Comparison of ENCODE assay signal across 23 cellular contexts in the genomic region with DNA sequence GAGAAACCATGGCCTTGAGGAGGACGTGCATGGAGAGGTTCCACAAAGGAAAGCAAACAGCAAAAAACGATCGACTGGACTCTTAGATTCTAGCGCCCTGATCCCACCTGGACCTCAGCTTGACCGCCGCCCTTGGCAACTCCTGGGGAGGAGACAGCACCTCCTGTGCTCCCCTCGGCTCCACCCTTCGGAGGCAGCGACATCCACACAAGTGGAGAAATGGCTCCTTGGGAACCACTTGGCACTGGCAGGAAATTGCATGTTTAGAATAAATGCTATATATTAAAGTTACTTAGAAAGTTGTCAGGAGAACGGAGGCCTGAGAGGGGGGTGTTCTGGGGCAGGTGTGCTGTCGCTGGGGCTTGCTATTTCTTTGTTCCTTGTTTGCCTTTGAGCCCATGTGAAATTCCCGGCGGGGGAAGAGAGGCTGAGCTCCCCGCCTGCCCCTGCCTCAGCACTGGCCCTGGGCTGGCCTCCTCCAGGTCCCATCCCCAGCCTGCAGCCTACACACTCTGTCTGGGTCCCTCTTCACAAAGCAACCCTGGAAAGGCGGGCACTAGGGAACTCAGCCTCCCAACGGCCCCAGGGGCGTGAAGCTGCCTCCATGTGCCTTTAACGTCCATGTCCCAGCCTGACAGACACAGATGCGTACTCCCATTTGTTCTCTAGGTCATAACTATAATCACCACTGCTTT.
"Had no signal": no experiment of that assay in that cellular context is flagged by ENCODE, and none has a peak within 500 bp of the region (broad histone marks: within the 10 kb centered on the region; RNA-seq: fewer than 3 reads in every experiment).

No MANE protein-coding gene starts in this region.

- H3K27me3 ChIP-seq: adrenal gland had no signal

- H3K36me3 Mint-ChIP-seq: activated naive CD8-positive, alpha-beta T cell treated with anti-CD3 and anti-CD28 coated beads, Interleukin-2, amount 10 ng/mL, durations not matched to agents 7 days and 5 days had no signal

- H3K36me3 ChIP-seq: adrenal gland, SJCRH30 had no signal

- H3K4me2 ChIP-seq: SK-N-SH had no signal

- H3K4me1 Mint-ChIP-seq: activated CD4-positive, alpha-beta T cell treated with anti-CD3 and anti-CD28 coated beads, Interleukin-2, amount 10 ng/mL, durations not matched to agents 7 days and 5 days; activated naive CD8-positive, alpha-beta T cell treated with anti-CD3 and anti-CD28 coated beads, Interleukin-2, amount 10 ng/mL, durations not matched to agents 7 days and 5 days had no signal

- H3K27me3 Mint-ChIP-seq: activated CD4-positive, alpha-beta T cell treated with anti-CD3 and anti-CD28 coated beads, Interleukin-2, amount 10 ng/mL, durations not matched to agents 7 days and 5 days; activated naive CD8-positive, alpha-beta T cell treated with anti-CD3 and anti-CD28 coated beads, Interleukin-2, amount 10 ng/mL, durations not matched to agents 7 days and 5 days had no signal

- H3K9ac ChIP-seq: SK-N-SH had no signal

- H3K4me3 Mint-ChIP-seq: activated CD4-positive, alpha-beta memory T cell treated with anti-CD3 and anti-CD28 coated beads for 36 hours; activated CD4-positive, alpha-beta T cell treated with anti-CD3 and anti-CD28 coated beads, Interleukin-2, amount 10 ng/mL, durations not matched to agents 7 days and 5 days; activated naive CD8-positive, alpha-beta T cell treated with anti-CD3 and anti-CD28 coated beads, Interleukin-2, amount 10 ng/mL, durations not matched to agents 7 days and 5 days; activated T-cell treated with anti-CD3 and anti-CD28 coated beads, Interleukin-2, amount 50 U/mL, for 4 hours had no signal

- DNase-seq: activated CD4-positive, alpha-beta memory T cell treated with anti-CD3 and anti-CD28 coated beads for 36 hours; activated CD4-positive, alpha-beta T cell treated with anti-CD3 and anti-CD28 coated beads, Interleukin-2, amount 10 ng/mL, durations not matched to agents 7 days and 5 days; activated CD4-positive, CD25-positive, alpha-beta regulatory T cell; activated CD8-positive, alpha-beta memory T cell treated with anti-CD3 and anti-CD28 coated beads for 24 hours; activated naive CD4-positive, alpha-beta T cell treated with anti-CD3 and anti-CD28 coated beads, Interleukin-2, amount 50 U/mL, for 16 hours; activated naive CD8-positive, alpha-beta T cell treated with anti-CD3 and anti-CD28 coated beads, Interleukin-2, amount 10 ng/mL, durations not matched to agents 7 days and 5 days; activated T-cell treated with anti-CD3 and anti-CD28 coated beads, Interleukin-2, amount 50 U/mL, for 4 hours; anterior cingulate cortex; Kasumi-1; NCI-H1105 treated with DMSO at 0.1 percent for 48 hours; NCI-H1436 treated with DMSO at 0.1 percent for 48 hours; NCI-H1930; NCI-H510A treated with DMSO at 0.1 percent for 48 hours; NCI-H69; NK-92 treated with Interleukin-12 subunit alpha and Interleukin-12 subunit beta, amount 100 ng/mL, for 24 hours; Right ventricle myocardium superior; SJCRH30; SK-N-SH; T-helper 1 cell had no signal

- ATAC-seq: activated T-cell treated with anti-CD3 and anti-CD28 coated beads, Interleukin-2, amount 50 U/mL, for 4 hours; Panc1 had no signal

- H3K27ac ChIP-seq: adrenal gland, RWPE1, SJCRH30, VCaP had no signal

- H3K9me3 ChIP-seq: adrenal gland, SJCRH30, SK-N-SH had no signal

- H3K9me3 Mint-ChIP-seq: activated CD4-positive, alpha-beta memory T cell treated with anti-CD3 and anti-CD28 coated beads for 36 hours; activated CD4-positive, alpha-beta T cell treated with anti-CD3 and anti-CD28 coated beads, Interleukin-2, amount 10 ng/mL, durations not matched to agents 7 days and 5 days; activated naive CD8-positive, alpha-beta T cell treated with anti-CD3 and anti-CD28 coated beads, Interleukin-2, amount 10 ng/mL, durations not matched to agents 7 days and 5 days; activated T-cell treated with anti-CD3 and anti-CD28 coated beads, Interleukin-2, amount 50 U/mL, for 4 hours had no signal

- H3K27ac Mint-ChIP-seq: activated CD4-positive, alpha-beta memory T cell treated with anti-CD3 and anti-CD28 coated beads for 36 hours; activated CD4-positive, alpha-beta T cell treated with anti-CD3 and anti-CD28 coated beads, Interleukin-2, amount 10 ng/mL, durations not matched to agents 7 days and 5 days; activated naive CD8-positive, alpha-beta T cell treated with anti-CD3 and anti-CD28 coated beads, Interleukin-2, amount 10 ng/mL, durations not matched to agents 7 days and 5 days had no signal

- H3K4me3 ChIP-seq: adrenal gland, SJCRH30 had no signal

- H3K4me1 ChIP-seq: adrenal gland, SJCRH30 had no signal
